ENCODE assay signal across 17 cellular contexts in the genomic region with DNA sequence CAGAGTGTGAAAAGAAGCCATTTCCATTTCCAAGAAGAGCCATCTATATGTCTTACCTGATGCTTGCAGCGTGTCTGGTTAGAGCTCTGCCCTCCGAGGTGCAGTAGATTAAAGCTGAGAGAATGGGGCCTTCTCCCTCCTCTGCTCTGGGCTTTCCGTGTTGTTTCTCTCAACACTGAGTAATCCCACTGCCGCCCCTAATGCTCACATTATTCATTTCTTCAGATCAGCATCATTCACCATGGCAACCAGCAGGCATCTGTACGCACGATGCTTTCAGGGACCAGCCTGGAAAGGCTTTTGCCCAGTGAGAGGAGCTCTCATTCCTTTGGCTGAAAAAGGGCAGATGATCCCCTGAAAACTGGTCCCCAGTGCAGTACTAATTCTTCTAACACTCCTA.
DNase-seq lines count a peak whose midpoint lies in the region; ATAC-seq lines count a peak whose summit lies in the region.
"Had no signal": no experiment of that assay in that cellular context is flagged by ENCODE, and none has a peak within 500 bp of the region (broad histone marks: within the 10 kb centered on the region; RNA-seq: fewer than 3 reads in every experiment).

No MANE protein-coding gene starts in this region.

- no peaks in the 10 kb centered on the region for H3K27me3 Mint-ChIP-seq in T-cell
- H3K27me3 Mint-ChIP-seq in central memory CD8-positive, alpha-beta T cell = no peaks in the 10 kb centered on the region
- H3K27me3 Mint-ChIP-seq: naive B cell had no signal

- H3K36me3 Mint-ChIP-seq in T-cell = peaks cover 61% of the 10 kb centered on the region
- H3K36me3 Mint-ChIP-seq in central memory CD8-positive, alpha-beta T cell (ENCODE audit: insufficient read depth) = peaks cover 50% of the 10 kb centered on the region

- H3K4me1 Mint-ChIP-seq in T-cell = peaks cover 35 to 43% (median 41%) of the 10 kb centered on the region in 3 donors
- peaks cover 61% of the 10 kb centered on the region for H3K4me1 Mint-ChIP-seq in central memory CD8-positive, alpha-beta T cell

- H3K27ac Mint-ChIP-seq in T-cell = peak overlapping the region; percentile 36 to 71
- H3K27ac Mint-ChIP-seq in central memory CD8-positive, alpha-beta T cell (ENCODE audit: low read depth) = peak overlapping the region; percentile 77

- no peak overlapping the region for H3K4me3 Mint-ChIP-seq in T-cell
- no peak overlapping the region for H3K4me3 Mint-ChIP-seq in central memory CD8-positive, alpha-beta T cell

- POLR2A ChIA-PET in T-cell (lab: Charles Lee) = interaction anchor here in 1 of 2 donors (0.9 kb wide), 1 partner anchor 9 kb away, joined by 4 read pairs; no protein-coding TSS in a partner anchor

- peak; percentile 32 for DNase-seq in activated naive CD4-positive, alpha-beta T cell treated with Interleukin-2 at 50 U/mL for 16 hours
- no peak for DNase-seq in activated naive CD4-positive, alpha-beta T cell treated with anti-CD3 and anti-CD28 coated beads, Interleukin-2, amount 50 U/mL, for 16 hours
- DNase-seq in T-cell (no peak), retina (peak; percentile 35), T1000 (lab: John Stamatoyannopoulos, UW) (no peak)
- no peak for DNase-seq in central memory CD8-positive, alpha-beta T cell (ENCODE audit: low spot score in 2 of 2)
- DNase-seq: activated effector memory CD4-positive, alpha-beta T cell treated with Interleukin-2 at 50 U/mL for 16 hours; mesenchymal stem cell; naive B cell; NCI-H1105; OCI-M1; Right ventricle myocardium superior; sigmoid colon; T-helper 1 cell; transverse colon had no signal

- ATAC-seq in T-cell (replicated peaks in 1 of 4) = no peak
- ATAC-seq in central memory CD8-positive, alpha-beta T cell (replicated peaks; ENCODE audit: extremely low read depth, poor library complexity, severe bottlenecking) = no peak
- no peak for ATAC-seq in HG03521 (IDR thresholded peaks at IDR 0.05; ENCODE audit: unreplicated experiment)
- no peak for ATAC-seq in HG02763 (IDR thresholded peaks at IDR 0.05; ENCODE audit: unreplicated experiment)

- no peaks in the 10 kb centered on the region for H3K9me3 Mint-ChIP-seq in T-cell
- no peaks in the 10 kb centered on the region for H3K9me3 Mint-ChIP-seq in central memory CD8-positive, alpha-beta T cell

- CTCF ChIA-PET in T-cell (lab: Charles Lee) = interaction anchor here (0.5 to 1.6 kb wide), 5 partner anchors 10 to 417 kb away, joined by 3 to 4 read pairs (median 4); partner anchors contain the start of gene LSM11 (in 1 of the 2)

Comparison
In these comparisons a context has a peak if more than half of its experiments do, and no peak if none do; other contexts are left out.
1. DNase-seq: peak in activated naive CD4-positive, alpha-beta T cell treated with Interleukin-2 at 50 U/mL for 16 hours (single experiment) and retina (single experiment); none in activated naive CD4-positive, alpha-beta T cell treated with anti-CD3 and anti-CD28 coated beads, Interleukin-2, amount 50 U/mL, for 16 hours (single experiment), T-cell (0 of 34), central memory CD8-positive, alpha-beta T cell (0 of 2) and T1000 (single experiment).